Comparison of ENCODE assay signal across 8 cellular contexts in the genomic region with DNA sequence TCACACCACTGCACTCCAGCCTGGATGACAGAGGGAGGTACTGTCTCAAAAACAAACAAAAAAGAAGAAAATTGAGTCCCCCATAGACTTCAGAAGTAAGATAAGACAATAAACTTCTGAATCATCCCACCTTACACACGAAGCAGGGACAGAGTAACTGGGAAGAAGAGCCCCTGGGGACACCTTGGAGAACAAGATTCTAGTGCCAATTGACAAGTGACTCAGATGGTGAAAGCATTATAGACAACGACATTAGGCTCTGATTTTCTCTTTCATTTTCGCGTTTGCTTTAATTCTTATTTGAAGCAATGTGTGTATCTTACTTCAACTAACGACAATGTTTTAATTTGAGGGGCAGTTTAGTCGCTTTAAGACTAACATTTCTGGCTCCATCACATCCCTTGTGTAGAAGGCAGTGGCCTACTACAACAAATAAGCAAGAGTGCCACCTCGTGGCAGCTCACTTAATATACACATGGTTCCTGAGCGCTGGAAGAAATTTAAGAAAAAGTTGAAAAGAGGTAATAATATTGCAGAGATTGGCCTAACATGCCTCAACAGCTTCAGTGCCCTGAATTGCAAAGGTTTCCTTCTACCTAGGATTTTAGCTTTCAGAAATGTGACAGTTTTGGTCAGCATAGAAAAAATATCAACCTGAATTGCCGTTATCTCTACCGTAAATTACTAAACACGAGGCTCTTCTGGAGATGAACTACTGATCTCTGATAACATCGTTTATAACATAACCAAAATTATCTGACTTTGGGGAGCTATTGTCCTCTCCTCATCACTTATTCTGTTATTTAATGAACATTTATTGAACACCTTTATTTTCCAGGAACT. TPM values are rescaled to one million over a fixed set of nuclear protein-coding genes. Genes with fewer than 3 reads are reported as not detected.
DNase-seq lines count a peak whose midpoint lies in the region; ATAC-seq and TF ChIP-seq lines count a peak whose summit lies in the region.

No MANE protein-coding gene starts in this region.

- no peaks in the 10 kb centered on the region for H3K27me3 ChIP-seq in NT2/D1 (ENCODE audit: insufficient read depth, insufficient read length)

- H3K9ac ChIP-seq in NT2/D1 (ENCODE audit: insufficient read length, low read depth), result no peak overlapping the region

- no peak overlapping the region for H3K4me3 ChIP-seq in NT2/D1 (ENCODE audit: insufficient read length, low read depth)

- ATAC-seq in GM19397 (IDR thresholded peaks at IDR 0.05; ENCODE audit: unreplicated experiment) (peak; percentile 84), esophagus mucosa (peak; percentile 64), natural killer cell (peak; percentile 52 to 82 (median 73))

- intact Hi-C loops in natural killer cell (cut with micrococcal nuclease), result loop anchor here (1.0 kb wide), 1 partner anchor 731 kb away; no protein-coding TSS in a partner anchor

- H3K36me3 ChIP-seq in NT2/D1 (ENCODE audit: insufficient read depth, insufficient read length, low read length), result no peaks in the 10 kb centered on the region

- peak; percentile 69 for TF ChIP-seq CTCF in natural killer cell (IDR thresholded peaks at IDR 0.05)

- no peaks in the 10 kb centered on the region for H3K9me3 Mint-ChIP-seq in natural killer cell

- peaks cover 20 to 48% of the 10 kb centered on the region in 2 donors for H3K27me3 Mint-ChIP-seq in natural killer cell (ENCODE audit: low read depth in 2 of 2)

- H3K36me3 Mint-ChIP-seq in natural killer cell, result no peaks in the 10 kb centered on the region

- no peaks in the 10 kb centered on the region for H3K9me3 ChIP-seq in NT2/D1 (ENCODE audit: insufficient read depth, low read length)

- H3K4me1 ChIP-seq in NT2/D1 (ENCODE audit: insufficient read depth, insufficient read length), result no peaks in the 10 kb centered on the region

- no peak overlapping the region for H3K27ac Mint-ChIP-seq in natural killer cell

- H3K4me1 Mint-ChIP-seq in natural killer cell, result no peaks in the 10 kb centered on the region

- DNase-seq in COLO668 (lab: John Stamatoyannopoulos, UW; ENCODE audit: unreplicated experiment) (peak; percentile 63), HS-27A (ENCODE audit: low read depth) (peak; percentile 12), NT2/D1 (ENCODE audit: low read depth, low spot score) (peak; percentile 63), natural killer cell (peak; percentile 33), stromal cell of bone marrow (ENCODE audit: low read depth) (peak; percentile 48)
- DNase-seq in activated CD8-positive, alpha-beta memory T cell treated with anti-CD3 and anti-CD28 coated beads, Interleukin-2, amount 50 U/mL, for 48 hours, result peak; percentile 76

- H3K4me3 Mint-ChIP-seq in natural killer cell, result no peak overlapping the region

RNA-seq across cellular contexts. Expression of a gene that starts 36.7 kb away (rescaled TPM):
- total RNA-seq in esophagus mucosa (49.7 TPM), natural killer cell (10 to 100 TPM; 13.4 to 18.8 (median 16.7) TPM)

Comparison
In these comparisons a context has a peak if more than half of its experiments do, and no peak if none do; other contexts are left out.
1. DNase-seq: peak in every context shown above with its lines; median percentile 76 in activated CD8-positive, alpha-beta memory T cell treated with anti-CD3 and anti-CD28 coated beads, Interleukin-2, amount 50 U/mL, for 48 hours; 63 in COLO668; 63 in NT2/D1; 48 in stromal cell of bone marrow; 33 in natural killer cell; 12 in HS-27A.